Comparison of ENCODE assay signal across 3 cellular contexts in genomic region chr17:18786890-18787289, GRCh38. TPM values are rescaled to one million over a fixed set of nuclear protein-coding genes. Genes with fewer than 3 reads are reported as not detected.
"Had no signal": no experiment of that assay in that cellular context is flagged by ENCODE, and none has a peak within 500 bp of the region (broad histone marks: within the 10 kb centered on the region; RNA-seq: fewer than 3 reads in every experiment).

No MANE protein-coding gene starts in this region.

RNA-seq across cellular contexts. Expression of gene FBXW10, which starts 43.0 kb away (rescaled TPM):
- total RNA-seq: H7 had no signal
- polyA plus RNA-seq: GM23248, IgD-negative memory B cell had no signal
